Comparison of ENCODE assay signal across 8 cellular contexts in genomic region chr15:48645558-48646330, GRCh38. TPM values are rescaled to one million over a fixed set of nuclear protein-coding genes. Genes with fewer than 3 reads are reported as not detected.
DNase-seq lines count a peak whose midpoint lies in the region; ATAC-seq, FAIRE-seq and TF ChIP-seq lines count a peak whose summit lies in the region.

Gene FBN1 (minus strand): TSS chr15:48645709. CDS start chr15:48644769, 940 bp downstream.

- H3K4me1 Mint-ChIP-seq in CD14-positive monocyte: peaks cover 8% of the 10 kb centered on the region

- no peak within 1 kb of the TSS for H2AFZ ChIP-seq in HepG2 (ENCODE audit: low read length)

- TF ChIP-seq EP300 in HepG2 (IDR thresholded peaks at IDR 0.05; ENCODE audit: low read depth in 2 of 2, low read length in 2 of 2) (no peak), HepG2 (CRISPR knock-in tag; IDR thresholded peaks at IDR 0.05; ENCODE audit: borderline replicate concordance) (no peak)

- peak within 1 kb of the TSS; percentile 72 for H3K4me2 ChIP-seq in HepG2 (ENCODE audit: low read depth, low read length)

- intact Hi-C loops in CD14-positive monocyte (cut with micrococcal nuclease): no loop called here
- intact Hi-C loops in HepG2 (cut with micrococcal nuclease; ENCODE audit: unreplicated experiment): loop anchor here (10.0 kb wide), 1 partner anchor 159 kb away; no protein-coding TSS in a partner anchor

- H3K27ac ChIP-seq in duodenal mucosa (ENCODE audit: low read depth, low read length) (peak within 1 kb of the TSS; percentile 42), HepG2 (ENCODE audit: extremely low read length, insufficient read depth, low read length) (no peak within 1 kb of the TSS)

- H3K36me3 Mint-ChIP-seq in CD14-positive monocyte: no peaks in the 10 kb centered on the region

- TF ChIP-seq CTCF in CD14-positive monocyte (IDR thresholded peaks at IDR 0.05): no peak
- no peak for TF ChIP-seq CTCF in HepG2 (CRISPR knock-in tag; IDR thresholded peaks at IDR 0.05)

- H3K27me3 Mint-ChIP-seq in CD14-positive monocyte (ENCODE audit: low read depth in 3 of 3): peaks cover 47 to 59% (median 48%) of the 10 kb centered on the region in 3 donors

- ATAC-seq in GM18868 (IDR thresholded peaks at IDR 0.05; ENCODE audit: unreplicated experiment): peak; percentile 65
- peak; percentile 67 for ATAC-seq in HG03025 (IDR thresholded peaks at IDR 0.05; ENCODE audit: low FRiP score, unreplicated experiment)
- ATAC-seq in HepG2: peak; percentile 88
- ATAC-seq in stimulated activated naive CD8-positive, alpha-beta T cell treated with anti-CD3 and anti-CD28 coated beads, Interleukin-15, Interleukin-2, amounts not matched to agents 100 U/mL and 50 U/mL, for 24 hours: peak; percentile 56

- in situ Hi-C loops in HepG2 (cut with HindIII; ENCODE audit: extremely low pct_ligation_motif_present, low pct_unique_long_range_greater_than_20kb): no loop called here

- H3K27me3 ChIP-seq in duodenal mucosa (ENCODE audit: control insufficient read depth in 1 of 2, insufficient read depth in 2 of 2, low read length in 2 of 2): peaks cover 12 to 25% of the 10 kb centered on the region in 2 donors
- peaks cover 2 to 29% of the 10 kb centered on the region in 2 experiments for H3K27me3 ChIP-seq in HepG2 (ENCODE audit: control insufficient read depth in 1 of 2, insufficient read depth in 2 of 2, low read length in 2 of 2)

- H3K4me1 ChIP-seq in duodenal mucosa (ENCODE audit: control insufficient read depth in 1 of 2, insufficient read depth in 2 of 2, low read length in 2 of 2) (no peaks in the 10 kb centered on the region), HepG2 (ENCODE audit: insufficient read depth, low read length) (no peaks in the 10 kb centered on the region)

- POLR2A ChIA-PET in HepG2 (lab: Yijun Ruan, JAX): no interaction called here

- no peaks in the 10 kb centered on the region for H3K36me3 ChIP-seq in duodenal mucosa (ENCODE audit: control insufficient read depth in 1 of 2, insufficient read depth in 2 of 2, low read length in 2 of 2)
- H3K36me3 ChIP-seq in HepG2 (replicated peaks in 1 of 2; ENCODE audit: control insufficient read depth in 1 of 2, insufficient read depth in 2 of 2, low read length in 2 of 2): no peaks in the 10 kb centered on the region

- CTCF ChIA-PET in HepG2 (lab: Yijun Ruan, JAX; ENCODE audit: low intra/inter-chr PET ratio, low total read pairs): no interaction called here

- H3K9me3 ChIP-seq in duodenal mucosa (ENCODE audit: control insufficient read depth in 1 of 2, low read length in 2 of 2) (no peaks in the 10 kb centered on the region), HepG2 (ENCODE audit: low read length) (no peaks in the 10 kb centered on the region)

- WGBS in HepG2 (ENCODE audit: low lambda C conversion rate): 11% methylated on average over 39 of the region's 66 CpGs

- BruUV-seq in HepG2 (replicated peaks; lab: Mats Ljungman, UMichigan): no TSS peak

- H3K9ac ChIP-seq in duodenal mucosa (ENCODE audit: low read depth in 1 of 2, low read length in 2 of 2) (peak within 1 kb of the TSS; percentile 49 to 55), HepG2 (ENCODE audit: insufficient read depth, low read depth, low read length) (no peak within 1 kb of the TSS)

- TF ChIP-seq RAD21 in HepG2 (CRISPR knock-in tag; IDR thresholded peaks at IDR 0.05): no peak

- no peak within 1 kb of the TSS for H3K27ac Mint-ChIP-seq in CD14-positive monocyte

- H3K4me3 Mint-ChIP-seq in CD14-positive monocyte: peak within 1 kb of the TSS; percentile 69 to 90

- H3K4me3 ChIP-seq in duodenal mucosa (ENCODE audit: low read depth in 1 of 2, low read length in 2 of 2) (peak within 1 kb of the TSS; percentile 62 to 70), HepG2 (replicated peaks in 1 of 3; ENCODE audit: insufficient read depth in 1 of 3, low read depth in 2 of 3, low read length in 3 of 3) (peak within 1 kb of the TSS; percentile 63 to 74 (median 64))

- no peaks in the 10 kb centered on the region for H3K79me2 ChIP-seq in HepG2 (ENCODE audit: insufficient read depth, low read length)

- H4K20me1 ChIP-seq in HepG2 (ENCODE audit: insufficient read depth, low read length): no peaks in the 10 kb centered on the region

- DNase-seq in CD14-positive monocyte (ENCODE audit: low spot score) (no peak), RPMI8226 (peak; percentile 28), HepG2 (ENCODE audit: low spot score) (peak; percentile 15), GF-D8 (lab: John Stamatoyannopoulos, UW) (no peak)
- peak; percentile 18 for DNase-seq in stimulated activated naive CD8-positive, alpha-beta T cell treated with anti-CD3 and anti-CD28 coated beads, Interleukin-15, Interleukin-2, amounts not matched to agents 100 U/mL and 50 U/mL, for 24 hours

- peaks cover 0 to 3% (median 0%) of the 10 kb centered on the region in 7 donors for H3K9me3 Mint-ChIP-seq in CD14-positive monocyte

- no peak for TF ChIP-seq POLR2A in HepG2 (IDR thresholded peaks at IDR 0.05; ENCODE audit: insufficient read depth in 1 of 2, low read depth in 2 of 2, low read length in 2 of 2)

- FAIRE-seq in HepG2 (lab: Jason Lieb, UNC): no peak

TF ChIP-seq in HepG2, 621 proteins besides CTCF, POLR2A, EP300 and RAD21:
- TF ChIP-seq CHD2 (IDR thresholded peaks at IDR 0.05; ENCODE audit: low read depth, low read length): peak; percentile 82
- TF ChIP-seq FOSL2 (CRISPR knock-in tag; IDR thresholded peaks at IDR 0.05): no peak
- TF ChIP-seq, protein P1, sequence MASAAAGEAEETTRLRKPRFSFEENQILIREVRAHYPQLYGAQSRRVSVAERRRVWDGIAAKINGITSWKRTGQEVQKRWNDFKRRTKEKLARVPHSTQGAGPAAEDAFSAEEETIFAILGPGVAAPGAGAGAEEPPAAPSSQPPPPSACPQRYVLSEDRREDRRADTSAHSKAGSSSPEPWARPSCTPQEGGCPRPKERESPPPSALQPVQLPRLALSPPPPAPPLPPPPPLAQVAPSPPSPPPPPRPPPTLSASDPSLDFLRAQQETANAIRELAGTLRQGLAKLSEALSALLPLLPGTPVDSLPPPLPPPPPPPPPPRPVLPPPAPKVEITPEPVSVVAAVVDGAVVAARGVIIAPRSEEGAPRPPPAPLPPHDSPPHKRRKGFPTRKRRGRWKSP (CRISPR knock-in tag; IDR thresholded peaks at IDR 0.05): peak; percentile 46
- peak; percentile 34 for TF ChIP-seq HNRNPLL (IDR thresholded peaks at IDR 0.05; ENCODE audit: low read depth, low read length, poor library complexity, severe bottlenecking)
- no peak for TF ChIP-seq JUNB (CRISPR knock-in tag; IDR thresholded peaks at IDR 0.05; ENCODE audit: borderline replicate concordance)
- no peak for TF ChIP-seq FOXP1 (IDR thresholded peaks at IDR 0.05)
- no peak for TF ChIP-seq FOXP1 (CRISPR knock-in tag; IDR thresholded peaks at IDR 0.05)
- TF ChIP-seq ZNF75D (CRISPR knock-in tag; IDR thresholded peaks at IDR 0.05; ENCODE audit: borderline replicate concordance): no peak
- TF ChIP-seq XBP1 (CRISPR knock-in tag; IDR thresholded peaks at IDR 0.05): no peak
- TF ChIP-seq ZNF777 (CRISPR knock-in tag; IDR thresholded peaks at IDR 0.05): peak; percentile 27; the same call in 1 of the 2 replicates

RNA-seq across cellular contexts. Expression of gene FBN1, which starts in this region (rescaled TPM):
- polyA plus RNA-seq in CD14-positive monocyte (not detected), HepG2 (2011; rRNA removed) (0.81 and 1.5 TPM in 2 replicates)
- 1.7 and 3.0 TPM in 2 replicates for total RNA-seq in HepG2 (2016; rRNA removed; fragmentation: Illumina TruSeq; extraction: Trizol)
- 0.26 and 0.71 TPM in 2 replicates for total RNA-seq in HepG2 (2016; cell fraction: cytosol; rRNA removed; fragmentation: Illumina TruSeq; extraction: Trizol; ENCODE audit: low read depth)
- total RNA-seq in HepG2 (2016; cell fraction: insoluble cytoplasmic fraction; rRNA removed; fragmentation: Illumina TruSeq; extraction: Trizol): 2.3 and 2.8 TPM in 2 replicates
- total RNA-seq in HepG2 (2016; cell fraction: membrane; rRNA removed; fragmentation: Illumina TruSeq; extraction: Trizol): 0.83 and 1.2 TPM in 2 replicates
- 5.1 and 6.3 TPM in 2 replicates for total RNA-seq in HepG2 (2016; cell fraction: nucleus; rRNA removed; fragmentation: Illumina TruSeq; extraction: Trizol)
- 0.67 and 0.86 TPM in 2 replicates for polyA plus RNA-seq in HepG2 (2011; cell fraction: cytosol; rRNA removed)
- 1.1 and 1.4 TPM in 2 replicates for polyA plus RNA-seq in HepG2 (2011; cell fraction: nucleus; rRNA removed)
- polyA plus RNA-seq in HepG2 (2012): 0.33 and 0.64 TPM in 2 replicates
- 0.17 and 0.28 TPM in 2 replicates for polyA plus RNA-seq in HepG2 (2016; cell fraction: cytosol; fragmentation: Illumina TruSeq; extraction: Trizol; ENCODE audit: low read depth)
- polyA plus RNA-seq in HepG2 (2016; cell fraction: insoluble cytoplasmic fraction; fragmentation: Illumina TruSeq; extraction: Trizol; ENCODE audit: low read depth): 1.3 and 1.5 TPM in 2 replicates
- 0.23 and 0.33 TPM in 2 replicates for polyA plus RNA-seq in HepG2 (2016; cell fraction: membrane; fragmentation: Illumina TruSeq; extraction: Trizol; ENCODE audit: low read depth)
- 3.5 and 5.2 TPM in 2 replicates for polyA plus RNA-seq in HepG2 (2016; cell fraction: nucleus; fragmentation: Illumina TruSeq; extraction: Trizol; ENCODE audit: insufficient read depth, low read depth)
- 3.2 and 11.1 TPM in 2 replicates for polyA minus RNA-seq in HepG2 (2011; rRNA and poly(A)+ RNA removed; ENCODE audit: low replicate concordance)
- 1.7 and 2.0 TPM in 2 replicates for polyA minus RNA-seq in HepG2 (2011; cell fraction: cytosol; rRNA and poly(A)+ RNA removed)
- polyA minus RNA-seq in HepG2 (2011; cell fraction: nucleus; rRNA and poly(A)+ RNA removed): 3.5 and 4.2 TPM in 2 replicates

Comparison
In these comparisons a context has a peak if more than half of its experiments do, and no peak if none do; other contexts are left out.
1. DNase-seq: peak in RPMI8226 (single experiment), HepG2 (single experiment) and stimulated activated naive CD8-positive, alpha-beta T cell treated with anti-CD3 and anti-CD28 coated beads, Interleukin-15, Interleukin-2, amounts not matched to agents 100 U/mL and 50 U/mL, for 24 hours (single experiment); none in CD14-positive monocyte (single experiment) and GF-D8 (single experiment).
2. Peak in every context shown above with its lines, with median percentiles within 50 percentile points of each other: ATAC-seq.